In the genomic region with DNA sequence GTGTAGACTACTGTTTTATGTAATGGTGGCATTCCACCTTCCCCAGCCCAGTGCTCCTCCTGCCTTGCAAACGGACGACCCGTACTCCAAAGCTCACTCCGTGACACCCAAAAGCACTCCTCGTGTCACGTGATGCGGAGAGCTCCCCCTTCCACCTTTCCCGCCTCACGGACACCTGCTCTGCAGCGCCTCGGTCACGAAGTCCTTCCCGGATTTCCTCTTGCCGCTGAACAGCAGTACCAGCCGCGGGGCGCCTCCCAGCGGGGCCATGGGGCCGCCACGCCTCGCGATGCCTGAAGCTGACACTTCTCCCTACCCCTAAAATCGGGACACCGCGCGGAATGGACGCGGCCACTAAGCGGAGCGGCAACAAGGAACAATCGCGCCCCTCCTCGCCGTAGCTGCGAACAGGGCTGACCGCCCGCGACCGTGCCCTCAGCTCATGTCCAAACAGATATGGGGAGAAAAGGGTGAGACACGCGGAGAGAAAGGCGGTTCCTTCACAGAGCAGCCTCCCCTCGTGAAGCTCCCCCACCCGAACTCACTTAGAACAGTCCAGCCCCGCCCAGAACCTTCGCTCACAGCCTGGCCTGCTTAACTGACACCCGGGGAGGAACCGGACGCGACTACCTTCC, we compare ENCODE assay signal across 8 cellular contexts. TPM values are rescaled to one million over a fixed set of nuclear protein-coding genes. Genes with fewer than 3 reads are reported as not detected.
DNase-seq lines count a peak whose midpoint lies in the region; ATAC-seq and TF ChIP-seq lines count a peak whose summit lies in the region.

A gene (minus strand): TSS at position 304 of the 635 bp plus-strand sequence. CDS start 34 bp downstream, at position 270.

- H3K79me1 ChIP-seq in IMR-90 (ENCODE audit: low read depth in 1 of 2, low read length in 2 of 2) = peaks cover 0 to 14% of the 10 kb centered on the region in 2 experiments; a peak in 2 of 4 replicates

- peak within 1 kb of the TSS; percentile 94 for H4K5ac ChIP-seq in IMR-90 (ENCODE audit: low read depth, low read length)

- no peaks in the 10 kb centered on the region for H3K9me2 ChIP-seq in OCI-LY7 (ENCODE audit: insufficient read depth, low read length)

- H3K4me3 ChIP-seq in IMR-90 (ENCODE audit: insufficient read depth, low read depth, low read length) (peak within 1 kb of the TSS; percentile 63), OCI-LY7 (ENCODE audit: low read depth, low read length, poor library complexity, severe bottlenecking) (peak within 1 kb of the TSS; percentile 74)

- H3K36me3 ChIP-seq in IMR-90 (ENCODE audit: control insufficient read depth, insufficient read depth, low read length) = no peaks in the 10 kb centered on the region
- peaks cover 4% of the 10 kb centered on the region; the same call in 1 of the 2 replicates for H3K36me3 ChIP-seq in OCI-LY7 (ENCODE audit: insufficient read depth, low read length)

- peaks cover 39% of the 10 kb centered on the region for H3K79me2 ChIP-seq in OCI-LY7 (ENCODE audit: insufficient read depth, low read depth, low read length)

- TF ChIP-seq POLR2A in IMR-90 (IDR thresholded peaks at IDR 0.05; ENCODE audit: low read depth, low read length) = peak; percentile 64

- peak within 1 kb of the TSS; percentile 95 for H3K23ac ChIP-seq in IMR-90 (ENCODE audit: low read depth, low read length)

- H4K8ac ChIP-seq in IMR-90 (ENCODE audit: low read depth in 2 of 2, low read length in 2 of 2) = peak within 1 kb of the TSS; percentile 71 to 99

- WGBS in IMR-90 (ENCODE audit: extremely low coverage in 2 of 2, insufficient read length in 1 of 2), 2 experiments = 1% methylated on average over 18 of the region's 50 CpGs; no CpG with 5 or more reads in 1 of the 2 experiments

- H3K9me1 ChIP-seq in IMR-90 (ENCODE audit: insufficient read depth, low read length) = peaks cover 11% of the 10 kb centered on the region; the same call in 1 of the 2 replicates

- ATAC-seq in GM21526 (IDR thresholded peaks at IDR 0.05; ENCODE audit: low FRiP score, unreplicated experiment) = peak; percentile 60
- peak; percentile 97 for ATAC-seq in IMR-90 (ENCODE audit: low read depth)

- peak within 1 kb of the TSS; percentile 97 for H2BK120ac ChIP-seq in IMR-90 (ENCODE audit: low read depth, low read length)

- peak; percentile 24; the same call in 1 of the 2 replicates for TF ChIP-seq RAD21 in IMR-90 (IDR thresholded peaks at IDR 0.05; ENCODE audit: low read length)

- H2AFZ ChIP-seq in IMR-90 (replicated peaks; ENCODE audit: low read length, poor library complexity) = peak within 1 kb of the TSS; percentile 99
- peak within 1 kb of the TSS; percentile 46; the same call in 1 of the 2 replicates for H2AFZ ChIP-seq in OCI-LY7 (ENCODE audit: low read length)

- BruUV-seq in IMR-90 (replicated peaks; lab: Mats Ljungman, UMichigan) = no TSS peak
- no TSS peak for BruUV-seq in OCI-LY7 (replicated peaks; lab: Mats Ljungman, UMichigan)

- POLR2A ChIA-PET in IMR-90 (lab: Charles Lee; ENCODE audit: unreplicated experiment) = interaction anchor here (0.6 to 1.0 kb wide), 2 partner anchors 19 to 209 kb away, joined by 4 read pairs; a partner anchor contains a TSS
- POLR2A ChIA-PET in OCI-LY7 (lab: Charles Lee) = interaction anchor here (0.5 to 1.9 kb wide), 9 partner anchors 8 to 267 kb away, joined by 3 to 7 read pairs (median 4); a partner anchor contains a TSS

- H4K91ac ChIP-seq in IMR-90 (ENCODE audit: insufficient read depth, low read depth, low read length) = peak within 1 kb of the TSS; percentile 99

- no peaks in the 10 kb centered on the region for H3K27me3 ChIP-seq in IMR-90 (ENCODE audit: control insufficient read depth, insufficient read depth, low read length)

- H2AK5ac ChIP-seq in IMR-90 (ENCODE audit: low read depth, low read length) = peak within 1 kb of the TSS; percentile 75

- H3K56ac ChIP-seq in IMR-90 (ENCODE audit: extremely low read depth, insufficient read depth, low read length) = peak within 1 kb of the TSS; percentile 99

- H3K14ac ChIP-seq in IMR-90 (replicated peaks; ENCODE audit: low read depth, low read length) = peak within 1 kb of the TSS; percentile 98

- no peaks in the 10 kb centered on the region for H4K20me1 ChIP-seq in IMR-90 (ENCODE audit: insufficient read depth, low read length)
- H4K20me1 ChIP-seq in OCI-LY7 (ENCODE audit: insufficient read depth, low read length) = no peaks in the 10 kb centered on the region

- peak within 1 kb of the TSS; percentile 98 for H2BK5ac ChIP-seq in IMR-90 (ENCODE audit: low read depth, low read length, poor library complexity, severe bottlenecking)

- TF ChIP-seq CTCF in IMR-90 (conservative IDR thresholded peaks at IDR 0.05; ENCODE audit: low read depth, low read length) = peak; percentile 40
- peak; percentile 74 for TF ChIP-seq CTCF in OCI-LY7 (conservative IDR thresholded peaks at IDR 0.05; ENCODE audit: low read length)

- DNase-seq in DMS 273 treated with DMSO at 0.1 percent for 48 hours (lab: John Stamatoyannopoulos, UW) (peak; percentile 91), IMR-90 (peak; percentile 95), OCI-LY7 (ENCODE audit: low spot score) (peak; percentile 97), activated T-cell treated with anti-CD3 and anti-CD28 coated beads for 4 hours (peak; percentile 92), epithelial cell of prostate (ENCODE audit: low read depth, low spot score) (peak; percentile 83), mucosa of gallbladder (ENCODE audit: low spot score) (peak; percentile 96)
- DNase-seq in stimulated activated CD8-positive, alpha-beta memory T cell treated with anti-CD3 and anti-CD28 coated beads, Interleukin-4, amount 100 ng/mL, for 4 hours (ENCODE audit: low read depth in 2 of 2, low spot score in 1 of 2) = peak; percentile 91 to 94

- in situ Hi-C loops in IMR-90 (cut with MboI; ENCODE audit: low sequenced_read_pairs) = no loop called here

- intact Hi-C loops in IMR-90 (cut with micrococcal nuclease) (loop anchor here (1.0 to 2.0 kb wide), 2 partner anchors 64 to 377 kb away; no protein-coding TSS in a partner anchor), OCI-LY7 (cut with micrococcal nuclease; ENCODE audit: unreplicated experiment) (loop anchor here (2.0 kb wide), 1 partner anchor 378 kb away; a partner anchor contains a TSS)

- H3K4me2 ChIP-seq in IMR-90 (ENCODE audit: low read depth, low read length) = peak within 1 kb of the TSS; percentile 96
- H3K4me2 ChIP-seq in OCI-LY7 (ENCODE audit: low read length) = peak within 1 kb of the TSS; percentile 99

- H3K9me3 ChIP-seq in IMR-90 (ENCODE audit: control insufficient read depth, insufficient read depth, low read length) (no peaks in the 10 kb centered on the region), OCI-LY7 (ENCODE audit: low read length) (no peaks in the 10 kb centered on the region)

- peak within 1 kb of the TSS; percentile 97 for H3K4ac ChIP-seq in IMR-90 (ENCODE audit: low read depth, low read length)

- CTCF ChIA-PET in IMR-90 (lab: Yijun Ruan, JAX) (interaction anchor here (1.0 to 1.2 kb wide), 2 partner anchors 19 to 148 kb away, joined by 3 read pairs; a partner anchor contains a TSS), OCI-LY7 (lab: Charles Lee; ENCODE audit: unreplicated experiment) (interaction anchor here (0.9 to 1.0 kb wide), 2 partner anchors 70 to 108 kb away, joined by 3 to 5 read pairs; no protein-coding TSS in a partner anchor)

- H3K4me1 ChIP-seq in IMR-90 (ENCODE audit: control insufficient read depth, insufficient read depth, low read length) = peaks cover 2% of the 10 kb centered on the region
- peaks cover 53% of the 10 kb centered on the region for H3K4me1 ChIP-seq in OCI-LY7 (ENCODE audit: insufficient read depth, low read length, poor library complexity, severe bottlenecking)

- peak within 1 kb of the TSS; percentile 96 for H3K9ac ChIP-seq in IMR-90 (ENCODE audit: low read depth, low read length)

- H2AK9ac ChIP-seq in IMR-90 (replicated peaks; ENCODE audit: low read depth, low read length, poor library complexity) = peak within 1 kb of the TSS; percentile 94

- H3K18ac ChIP-seq in IMR-90 (ENCODE audit: low read depth, low read length) = peak within 1 kb of the TSS; percentile 97

- peak within 1 kb of the TSS; percentile 95 for H2BK20ac ChIP-seq in IMR-90 (ENCODE audit: low read depth, low read length)

- peak within 1 kb of the TSS; percentile 99; the same call in 2 of the 3 replicates for H2BK15ac ChIP-seq in IMR-90 (ENCODE audit: low read depth, low read length)

- dilution Hi-C loops in IMR-90 (cut with HindIII; ENCODE audit: low sequenced_read_pairs, unreplicated experiment) = no loop called here

- H3K27ac ChIP-seq in IMR-90 (ENCODE audit: insufficient read depth, low read length) (peak within 1 kb of the TSS; percentile 94), OCI-LY7 (ENCODE audit: low read depth, low read length, poor library complexity, severe bottlenecking) (peak within 1 kb of the TSS; percentile 92), epithelial cell of prostate (peak within 1 kb of the TSS; percentile 97)

TF ChIP-seq in IMR-90, 13 proteins besides CTCF, POLR2A, EP300 and RAD21:
- no peak for TF ChIP-seq CEBPB (IDR thresholded peaks at IDR 0.05; ENCODE audit: low read depth, low read length)
- TF ChIP-seq CHD1 (IDR thresholded peaks at IDR 0.05; ENCODE audit: low read depth, low read length) = 0 out of 2 replicates have a peak, but pooled peaks have one; percentile 96
- TF ChIP-seq, protein P1, sequence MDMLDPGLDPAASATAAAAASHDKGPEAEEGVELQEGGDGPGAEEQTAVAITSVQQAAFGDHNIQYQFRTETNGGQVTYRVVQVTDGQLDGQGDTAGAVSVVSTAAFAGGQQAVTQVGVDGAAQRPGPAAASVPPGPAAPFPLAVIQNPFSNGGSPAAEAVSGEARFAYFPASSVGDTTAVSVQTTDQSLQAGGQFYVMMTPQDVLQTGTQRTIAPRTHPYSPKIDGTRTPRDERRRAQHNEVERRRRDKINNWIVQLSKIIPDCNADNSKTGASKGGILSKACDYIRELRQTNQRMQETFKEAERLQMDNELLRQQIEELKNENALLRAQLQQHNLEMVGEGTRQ (IDR thresholded peaks at IDR 0.05; ENCODE audit: low read depth, low read length) = peak; percentile 89
- TF ChIP-seq MAFK (IDR thresholded peaks at IDR 0.05; ENCODE audit: low read depth, low read length) = no peak
- no peak for TF ChIP-seq FOS (IDR thresholded peaks at IDR 0.05; ENCODE audit: low read depth, low read length)
- peak; percentile 29 for TF ChIP-seq RCOR1 (IDR thresholded peaks at IDR 0.05; ENCODE audit: insufficient replicate concordance, low read length)
- TF ChIP-seq BHLHE40 (IDR thresholded peaks at IDR 0.05; ENCODE audit: low read depth, low read length) = no peak
- peak; percentile 75; the same call in 1 of the 2 replicates for TF ChIP-seq MXI1 (IDR thresholded peaks at IDR 0.05; ENCODE audit: borderline replicate concordance, low read depth, low read length)

RNA-seq across cellular contexts. Expression of the gene that starts here (rescaled TPM):
- total RNA-seq in IMR-90 (2012; rRNA removed) = 7.2 and 9.0 TPM in 2 replicates
- polyA plus RNA-seq in IMR-90 (2012; rRNA removed) = 28.1 and 31.8 TPM in 2 replicates
- polyA plus RNA-seq in IMR-90 (2012; cell fraction: cytosol; rRNA removed) = 32.4 and 35.3 TPM in 2 replicates
- 8.8 and 9.7 TPM in 2 replicates for polyA plus RNA-seq in IMR-90 (2012; cell fraction: nucleus; rRNA removed; ENCODE audit: low replicate concordance)
- 16.3 and 19.1 TPM in 2 replicates for total RNA-seq in OCI-LY7 (2014; rRNA removed; shearing (Covaris generic))
- total RNA-seq in OCI-LY7 (2022) = 45.9 and 54.0 TPM in 2 replicates
- total RNA-seq in mucosa of gallbladder = 33.0 TPM

Comparison
In these comparisons a context has a peak if more than half of its experiments do, and no peak if none do; other contexts are left out.
1. Peak in every context shown above with its lines: DNase-seq, ATAC-seq, H3K4me3 ChIP-seq and H3K27ac ChIP-seq.